ENCODE assay signal across 8 cellular contexts in the genomic region with DNA sequence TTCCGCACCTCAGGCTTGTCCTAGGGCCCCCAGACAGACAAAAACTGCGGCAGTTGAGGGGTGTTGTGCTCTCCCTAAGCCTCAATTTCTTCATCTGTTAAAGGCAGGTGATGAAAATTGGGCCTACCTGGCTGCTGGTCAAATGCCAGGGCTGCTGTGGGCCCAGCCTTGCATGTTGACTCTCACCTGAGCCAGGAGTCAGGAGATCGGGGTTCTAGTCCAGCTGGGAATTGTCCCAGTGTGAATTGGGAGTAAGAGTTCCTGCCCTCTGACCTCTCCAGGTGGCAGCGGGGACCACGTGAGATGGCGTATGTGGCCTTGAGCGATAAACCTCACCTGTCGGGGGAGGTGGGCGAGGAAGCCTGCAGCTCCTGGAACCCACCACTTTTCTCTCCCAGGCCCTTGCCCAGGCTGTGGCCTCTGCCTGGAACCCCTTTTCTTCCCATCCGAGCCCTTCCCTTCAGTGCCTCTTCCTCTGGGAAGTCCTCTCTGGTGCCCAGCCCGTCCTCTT.
A peak's percentile ranks its signal among the peaks of the same experiment; 100 is the strongest.
DNase-seq lines count a peak whose midpoint lies in the region; ATAC-seq and FAIRE-seq lines count a peak whose summit lies in the region.

No MANE protein-coding gene starts in this region.

- CTCF ChIA-PET in activated CD4-positive, alpha-beta T cell treated with anti-CD3 and anti-CD28 coated beads, Interleukin-2, amount 10 ng/mL, durations not matched to agents 7 days and 5 days (lab: Charles Lee), result interaction anchor here (0.6 to 1.0 kb wide), 3 partner anchors 9 to 45 kb away, joined by 3 read pairs; no protein-coding TSS in a partner anchor

- POLR2A ChIA-PET in activated CD4-positive, alpha-beta T cell treated with anti-CD3 and anti-CD28 coated beads, Interleukin-2, amount 10 ng/mL, durations not matched to agents 7 days and 5 days (lab: Charles Lee), result no interaction called here

- no peak for DNase-seq in activated CD4-positive, alpha-beta T cell treated with anti-CD3 and anti-CD28 coated beads, Interleukin-2, amount 10 ng/mL, durations not matched to agents 7 days and 5 days
- DNase-seq in activated CD4-positive, alpha-beta T cell treated with anti-CD3 and anti-CD28 coated beads, Interleukin-2, amount 50 U/mL, for 4 hours, result no peak
- DNase-seq in central memory CD8-positive, alpha-beta T cell (ENCODE audit: low spot score in 2 of 2), result no peak
- DNase-seq in mesenteric fat pad (ENCODE audit: low spot score) (peak; percentile 59), RCC 7860 (ENCODE audit: low spot score) (no peak), NCI-H69 (lab: John Stamatoyannopoulos, UW) (no peak), NCI-H524 treated with DMSO at 0.1 percent for 48 hours (lab: John Stamatoyannopoulos, UW) (no peak)

- no peaks in the 10 kb centered on the region for H3K36me3 ChIP-seq in thymus (ENCODE audit: control insufficient read depth, insufficient read depth)

- peak overlapping the region; percentile 69 for H3K27ac Mint-ChIP-seq in activated CD4-positive, alpha-beta T cell treated with anti-CD3 and anti-CD28 coated beads, Interleukin-2, amount 10 ng/mL, durations not matched to agents 7 days and 5 days
- no peak overlapping the region for H3K27ac Mint-ChIP-seq in central memory CD8-positive, alpha-beta T cell (ENCODE audit: low read depth)

- no peaks in the 10 kb centered on the region for H3K36me3 Mint-ChIP-seq in activated CD4-positive, alpha-beta T cell treated with anti-CD3 and anti-CD28 coated beads, Interleukin-2, amount 10 ng/mL, durations not matched to agents 7 days and 5 days (ENCODE audit: low read depth)
- peaks cover 2% of the 10 kb centered on the region for H3K36me3 Mint-ChIP-seq in central memory CD8-positive, alpha-beta T cell (ENCODE audit: insufficient read depth)

- 95% methylated on average over 11 of the region's 11 CpGs for WGBS in thymus

- H3K4me1 ChIP-seq in thymus (ENCODE audit: control insufficient read depth, insufficient read depth, low read length), result peaks cover 24% of the 10 kb centered on the region

- H3K9me3 ChIP-seq in thymus (ENCODE audit: control insufficient read depth), result no peaks in the 10 kb centered on the region

- no peak for FAIRE-seq in RCC 7860 (lab: Jason Lieb, UNC)

- H3K4me3 Mint-ChIP-seq in activated CD4-positive, alpha-beta T cell treated with anti-CD3 and anti-CD28 coated beads, Interleukin-2, amount 10 ng/mL, durations not matched to agents 7 days and 5 days, result no peak overlapping the region
- peak overlapping the region; percentile 70 for H3K4me3 Mint-ChIP-seq in central memory CD8-positive, alpha-beta T cell

- H3K4me1 Mint-ChIP-seq in activated CD4-positive, alpha-beta T cell treated with anti-CD3 and anti-CD28 coated beads, Interleukin-2, amount 10 ng/mL, durations not matched to agents 7 days and 5 days, result peaks cover 12% of the 10 kb centered on the region
- H3K4me1 Mint-ChIP-seq in central memory CD8-positive, alpha-beta T cell, result peaks cover 10% of the 10 kb centered on the region

- no peaks in the 10 kb centered on the region for H3K9me3 Mint-ChIP-seq in activated CD4-positive, alpha-beta T cell treated with anti-CD3 and anti-CD28 coated beads, Interleukin-2, amount 10 ng/mL, durations not matched to agents 7 days and 5 days
- H3K9me3 Mint-ChIP-seq in central memory CD8-positive, alpha-beta T cell, result no peaks in the 10 kb centered on the region

- peaks cover 1% of the 10 kb centered on the region for H3K27me3 Mint-ChIP-seq in activated CD4-positive, alpha-beta T cell treated with anti-CD3 and anti-CD28 coated beads, Interleukin-2, amount 10 ng/mL, durations not matched to agents 7 days and 5 days
- H3K27me3 Mint-ChIP-seq in central memory CD8-positive, alpha-beta T cell, result no peaks in the 10 kb centered on the region

- H3K27ac ChIP-seq in thymus (ENCODE audit: low read depth), result peak overlapping the region; percentile 81

- peaks cover 2% of the 10 kb centered on the region for H3K27me3 ChIP-seq in thymus (ENCODE audit: control insufficient read depth, insufficient read depth)

- ATAC-seq in central memory CD8-positive, alpha-beta T cell (replicated peaks; ENCODE audit: extremely low read depth, poor library complexity, severe bottlenecking), result no peak

- H3K4me3 ChIP-seq in thymus (ENCODE audit: low read length), result peak overlapping the region; percentile 47
